Comparison of ENCODE assay signal across 12 cellular contexts in the genomic region with DNA sequence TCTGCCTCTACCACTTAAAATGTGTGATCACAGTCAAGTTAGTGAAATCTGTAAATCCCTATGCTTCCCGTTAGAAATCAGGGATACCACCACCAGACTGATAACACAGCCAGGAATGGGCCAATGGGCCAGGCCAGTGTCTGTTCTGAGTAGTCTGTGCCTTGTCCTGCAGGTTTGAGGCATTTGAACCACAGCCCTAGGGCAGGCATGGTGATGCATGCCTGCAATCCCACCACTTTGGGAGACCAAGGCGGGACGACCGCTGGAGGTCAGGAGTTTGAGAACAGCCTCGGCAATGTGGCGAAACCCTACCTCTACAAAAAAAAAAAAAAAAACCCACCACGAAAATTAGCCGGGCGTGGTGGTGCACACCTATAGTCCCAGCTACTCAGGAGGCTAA. TPM values are rescaled to one million over a fixed set of nuclear protein-coding genes. Genes with fewer than 3 reads are reported as not detected.
DNase-seq lines count a peak whose midpoint lies in the region; ATAC-seq, FAIRE-seq and TF ChIP-seq lines count a peak whose summit lies in the region.
"Had no signal": no experiment of that assay in that cellular context is flagged by ENCODE, and none has a peak within 500 bp of the region (broad histone marks: within the 10 kb centered on the region; RNA-seq: fewer than 3 reads in every experiment).

No MANE protein-coding gene starts in this region.

- no peak for TF ChIP-seq RAD21 in HepG2 (CRISPR knock-in tag; IDR thresholded peaks at IDR 0.05)

- CTCF ChIA-PET in HepG2 (lab: Yijun Ruan, JAX; ENCODE audit: low intra/inter-chr PET ratio, low total read pairs), result interaction anchor here (2.4 kb wide), 1 partner anchor 16 kb away, joined by 10 read pairs; no protein-coding TSS in a partner anchor

- TF ChIP-seq POLR2A in HepG2 (IDR thresholded peaks at IDR 0.05; ENCODE audit: insufficient read depth in 1 of 2, low read depth in 2 of 2, low read length in 2 of 2), result peak in 1 of 2 experiments; percentile 23; a peak in 1 of 4 replicates
- TF ChIP-seq POLR2A in H54 (IDR thresholded peaks at IDR 0.05; ENCODE audit: low read depth, low read length), result no peak

- H3K27ac ChIP-seq in right cardiac atrium (ENCODE audit: low read length) (no peak overlapping the region), RWPE2 (ENCODE audit: poor library complexity, severe bottlenecking) (peak overlapping the region; percentile 100), HepG2 (ENCODE audit: extremely low read length, insufficient read depth, low read length) (no peak overlapping the region), thymus (ENCODE audit: low read depth) (peak overlapping the region; percentile 53)
- H3K27ac ChIP-seq: neutrophil had no signal

- H3K27me3 ChIP-seq in right cardiac atrium (ENCODE audit: control insufficient read depth, insufficient read depth), result no peaks in the 10 kb centered on the region
- H3K27me3 ChIP-seq in RWPE2 (ENCODE audit: insufficient read depth, poor library complexity, severe bottlenecking), result no peaks in the 10 kb centered on the region
- no peaks in the 10 kb centered on the region for H3K27me3 ChIP-seq in HepG2 (ENCODE audit: control insufficient read depth in 1 of 2, insufficient read depth in 2 of 2, low read length in 2 of 2)
- no peaks in the 10 kb centered on the region for H3K27me3 ChIP-seq in thymus (ENCODE audit: control insufficient read depth, insufficient read depth)

- FAIRE-seq in HepG2 (lab: Jason Lieb, UNC) (no peak), D721Med (lab: Jason Lieb, UNC) (no peak), H54 (lab: Jason Lieb, UNC) (no peak)

- no peak overlapping the region for H3K9ac ChIP-seq in HepG2 (ENCODE audit: insufficient read depth, low read depth, low read length)

- intact Hi-C loops in left cardiac atrium (cut with DNase I) (loop anchor here in 1 of 2 donors (5.0 kb wide), 1 partner anchor 161 kb away; no protein-coding TSS in a partner anchor), right cardiac atrium (cut with DNase I) (loop anchor here in 1 of 4 donors (10.0 kb wide), 1 partner anchor 134 kb away; no protein-coding TSS in a partner anchor), HepG2 (cut with micrococcal nuclease; ENCODE audit: unreplicated experiment) (no loop called here)

- TF ChIP-seq CTCF in RWPE2 (IDR thresholded peaks at IDR 0.05; ENCODE audit: poor library complexity, severe bottlenecking) (no peak), HepG2 (CRISPR knock-in tag; IDR thresholded peaks at IDR 0.05) (no peak), D721Med (IDR thresholded peaks at IDR 0.05; ENCODE audit: insufficient read depth, missing control alignments) (no peak)

- in situ Hi-C loops in HepG2 (cut with HindIII; ENCODE audit: extremely low pct_ligation_motif_present, low pct_unique_long_range_greater_than_20kb), result loop anchor here (5.0 kb wide), 1 partner anchor 161 kb away; no protein-coding TSS in a partner anchor

- H3K9me3 ChIP-seq in right cardiac atrium (ENCODE audit: control insufficient read depth, low read length), result no peaks in the 10 kb centered on the region
- H3K9me3 ChIP-seq in RWPE2 (ENCODE audit: severe bottlenecking), result no peaks in the 10 kb centered on the region
- no peaks in the 10 kb centered on the region for H3K9me3 ChIP-seq in HepG2 (ENCODE audit: low read length)
- H3K9me3 ChIP-seq in thymus (ENCODE audit: control insufficient read depth), result no peaks in the 10 kb centered on the region
- H3K9me3 ChIP-seq: neutrophil had no signal

- peaks cover 13% of the 10 kb centered on the region; the same call in 1 of the 2 replicates for H4K20me1 ChIP-seq in HepG2 (ENCODE audit: insufficient read depth, low read length)

- H3K36me3 ChIP-seq in RWPE2 (ENCODE audit: low read depth) (peaks cover 52% of the 10 kb centered on the region), HepG2 (replicated peaks in 1 of 2; ENCODE audit: control insufficient read depth in 1 of 2, insufficient read depth in 2 of 2, low read length in 2 of 2) (peaks cover 10 to 51% of the 10 kb centered on the region in 2 experiments), thymus (ENCODE audit: control insufficient read depth, insufficient read depth) (peaks cover 37% of the 10 kb centered on the region)

- no peak overlapping the region for H2AFZ ChIP-seq in HepG2 (ENCODE audit: low read length)

- no peak overlapping the region for H3K4me2 ChIP-seq in HepG2 (ENCODE audit: low read depth, low read length)

- BruUV-seq in HepG2 (replicated peaks; lab: Mats Ljungman, UMichigan), result no TSS peak

- no peak overlapping the region for H3K4me3 ChIP-seq in right cardiac atrium (ENCODE audit: low read length)
- no peak overlapping the region for H3K4me3 ChIP-seq in RWPE2 (ENCODE audit: severe bottlenecking)
- no peak overlapping the region for H3K4me3 ChIP-seq in HepG2 (replicated peaks in 1 of 3; ENCODE audit: insufficient read depth in 1 of 3, low read depth in 2 of 3, low read length in 3 of 3)
- H3K4me3 ChIP-seq in thymus (ENCODE audit: low read length), result no peak overlapping the region

- POLR2A ChIA-PET in HepG2 (lab: Yijun Ruan, JAX), result interaction anchor here (0.7 to 1.6 kb wide), 5 partner anchors 12 to 60 kb away, joined by 3 to 5 read pairs (median 3); a partner anchor contains a TSS

- H3K4me1 ChIP-seq in right cardiac atrium (ENCODE audit: control insufficient read depth, insufficient read depth, low read length) (peaks cover 34% of the 10 kb centered on the region), RWPE2 (ENCODE audit: insufficient read depth, poor library complexity, severe bottlenecking) (peaks cover 68% of the 10 kb centered on the region), HepG2 (ENCODE audit: insufficient read depth, low read length) (peaks cover 70% of the 10 kb centered on the region), thymus (ENCODE audit: control insufficient read depth, insufficient read depth, low read length) (peaks cover 31% of the 10 kb centered on the region)

- 87% methylated on average over 9 of the region's 9 CpGs for WGBS in right cardiac atrium
- 98% methylated on average over 9 of the region's 9 CpGs for WGBS in HepG2 (ENCODE audit: low lambda C conversion rate)
- 95% methylated on average over 9 of the region's 9 CpGs for WGBS in thymus

- DNase-seq in left cardiac atrium (peak; percentile 21), right cardiac atrium (no peak), RWPE2 (ENCODE audit: low spot score) (no peak), HepG2 (ENCODE audit: low spot score) (no peak), D721Med (ENCODE audit: insufficient read length, low spot score) (no peak), H54 (ENCODE audit: insufficient read length, low spot score) (no peak), COLO829 (ENCODE audit: low spot score) (no peak)
- DNase-seq: dermis blood vessel endothelial cell, foreskin melanocyte, NCI-H526 had no signal

- ATAC-seq in left cardiac atrium, result no peak
- ATAC-seq in right cardiac atrium, result no peak
- ATAC-seq in RWPE2 (ENCODE audit: low read depth), result no peak
- ATAC-seq in HepG2, result no peak

- peaks cover 3% of the 10 kb centered on the region for H3K79me2 ChIP-seq in HepG2 (ENCODE audit: insufficient read depth, low read length)

- TF ChIP-seq EP300 in HepG2 (IDR thresholded peaks at IDR 0.05; ENCODE audit: low read depth in 2 of 2, low read length in 2 of 2) (no peak), HepG2 (CRISPR knock-in tag; IDR thresholded peaks at IDR 0.05; ENCODE audit: borderline replicate concordance) (no peak)

RNA-seq across cellular contexts. Expression of a gene that starts 12.1 kb away (rescaled TPM):
- total RNA-seq in left cardiac atrium (100 to 1,000 TPM; 329 to 404 TPM), right cardiac atrium (100 to 1,000 TPM; 289 to 371 (median 320) TPM), HepG2 (2016; rRNA removed; fragmentation: Illumina TruSeq; extraction: Trizol) (25.0 and 40.6 TPM in 2 replicates)
- polyA plus RNA-seq in right cardiac atrium (78.1 TPM), HepG2 (2011; rRNA removed) (22.8 and 23.4 TPM in 2 replicates), thymus (35.8 TPM)
- total RNA-seq in HepG2 (2016; cell fraction: cytosol; rRNA removed; fragmentation: Illumina TruSeq; extraction: Trizol; ENCODE audit: low read depth), result 2.9 and 3.7 TPM in 2 replicates
- total RNA-seq in HepG2 (2016; cell fraction: insoluble cytoplasmic fraction; rRNA removed; fragmentation: Illumina TruSeq; extraction: Trizol), result 23.2 and 34.7 TPM in 2 replicates
- 6.6 and 7.4 TPM in 2 replicates for total RNA-seq in HepG2 (2016; cell fraction: membrane; rRNA removed; fragmentation: Illumina TruSeq; extraction: Trizol)
- total RNA-seq in HepG2 (2016; cell fraction: nucleus; rRNA removed; fragmentation: Illumina TruSeq; extraction: Trizol), result 76.4 and 80.4 TPM in 2 replicates
- polyA plus RNA-seq in HepG2 (2011; cell fraction: cytosol; rRNA removed), result 14.7 and 20.1 TPM in 2 replicates
- polyA plus RNA-seq in HepG2 (2011; cell fraction: nucleus; rRNA removed), result 57.1 and 57.5 TPM in 2 replicates
- 55.5 and 61.9 TPM in 2 replicates for polyA plus RNA-seq in HepG2 (2012)
- 0.98 and 1.1 TPM in 2 replicates for polyA plus RNA-seq in HepG2 (2016; cell fraction: cytosol; fragmentation: Illumina TruSeq; extraction: Trizol; ENCODE audit: low read depth)
- polyA plus RNA-seq in HepG2 (2016; cell fraction: insoluble cytoplasmic fraction; fragmentation: Illumina TruSeq; extraction: Trizol; ENCODE audit: low read depth), result 11.6 and 12.9 TPM in 2 replicates
- 2.0 and 2.1 TPM in 2 replicates for polyA plus RNA-seq in HepG2 (2016; cell fraction: membrane; fragmentation: Illumina TruSeq; extraction: Trizol; ENCODE audit: low read depth)
- 33.5 and 38.4 TPM in 2 replicates for polyA plus RNA-seq in HepG2 (2016; cell fraction: nucleus; fragmentation: Illumina TruSeq; extraction: Trizol; ENCODE audit: insufficient read depth, low read depth)
- polyA minus RNA-seq in HepG2 (2011; rRNA and poly(A)+ RNA removed; ENCODE audit: low replicate concordance), result 99.6 and 234 TPM in 2 replicates
- 122 and 157 TPM in 2 replicates for polyA minus RNA-seq in HepG2 (2011; cell fraction: cytosol; rRNA and poly(A)+ RNA removed)
- polyA minus RNA-seq in HepG2 (2011; cell fraction: nucleus; rRNA and poly(A)+ RNA removed), result 192 and 213 TPM in 2 replicates

RNA-seq across cellular contexts. Expression of a gene that starts 15.0 kb away (rescaled TPM):
- total RNA-seq in left cardiac atrium (100 to 1,000 TPM; 833 to 894 TPM), right cardiac atrium (1,000 to 10,000 TPM in 1 of 4 donors, 100 to 1,000 TPM in 3; 807 to 1,060 (median 897) TPM), HepG2 (2016; rRNA removed; fragmentation: Illumina TruSeq; extraction: Trizol) (1,787 and 2,092 TPM in 2 replicates)
- polyA plus RNA-seq in right cardiac atrium (770 TPM), HepG2 (2011; rRNA removed) (1,819 and 2,144 TPM in 2 replicates), thymus (1,365 TPM)
- total RNA-seq in HepG2 (2016; cell fraction: cytosol; rRNA removed; fragmentation: Illumina TruSeq; extraction: Trizol; ENCODE audit: low read depth), result 2,019 and 2,497 TPM in 2 replicates
- 1,856 and 2,038 TPM in 2 replicates for total RNA-seq in HepG2 (2016; cell fraction: insoluble cytoplasmic fraction; rRNA removed; fragmentation: Illumina TruSeq; extraction: Trizol)
- total RNA-seq in HepG2 (2016; cell fraction: membrane; rRNA removed; fragmentation: Illumina TruSeq; extraction: Trizol), result 4,333 and 4,899 TPM in 2 replicates
- total RNA-seq in HepG2 (2016; cell fraction: nucleus; rRNA removed; fragmentation: Illumina TruSeq; extraction: Trizol), result 776 and 846 TPM in 2 replicates
- polyA plus RNA-seq in HepG2 (2011; cell fraction: cytosol; rRNA removed), result 2,392 and 2,528 TPM in 2 replicates
- 525 and 588 TPM in 2 replicates for polyA plus RNA-seq in HepG2 (2011; cell fraction: nucleus; rRNA removed)
- polyA plus RNA-seq in HepG2 (2012), result 1,720 and 1,805 TPM in 2 replicates
- 2,631 and 2,980 TPM in 2 replicates for polyA plus RNA-seq in HepG2 (2016; cell fraction: cytosol; fragmentation: Illumina TruSeq; extraction: Trizol; ENCODE audit: low read depth)
- polyA plus RNA-seq in HepG2 (2016; cell fraction: insoluble cytoplasmic fraction; fragmentation: Illumina TruSeq; extraction: Trizol; ENCODE audit: low read depth), result 2,163 and 2,164 TPM in 2 replicates
- 4,391 and 4,816 TPM in 2 replicates for polyA plus RNA-seq in HepG2 (2016; cell fraction: membrane; fragmentation: Illumina TruSeq; extraction: Trizol; ENCODE audit: low read depth)
- 1,221 and 1,290 TPM in 2 replicates for polyA plus RNA-seq in HepG2 (2016; cell fraction: nucleus; fragmentation: Illumina TruSeq; extraction: Trizol; ENCODE audit: insufficient read depth, low read depth)
- polyA minus RNA-seq in HepG2 (2011; rRNA and poly(A)+ RNA removed; ENCODE audit: low replicate concordance), result 1,467 and 2,851 TPM in 2 replicates
- polyA minus RNA-seq in HepG2 (2011; cell fraction: cytosol; rRNA and poly(A)+ RNA removed), result 835 and 903 TPM in 2 replicates
- 177 and 251 TPM in 2 replicates for polyA minus RNA-seq in HepG2 (2011; cell fraction: nucleus; rRNA and poly(A)+ RNA removed)

RNA-seq across cellular contexts. Expression of a gene that starts 32.7 kb away (rescaled TPM):
- total RNA-seq in left cardiac atrium (10 to 100 TPM in 1 of 2 donors, 1 to 10 TPM in 1; 9.6 to 11.5 TPM), right cardiac atrium (10 to 100 TPM in 3 of 4 donors, 1 to 10 TPM in 1; 8.0 to 15.3 (median 11.5) TPM), HepG2 (2016; rRNA removed; fragmentation: Illumina TruSeq; extraction: Trizol) (8.5 and 9.7 TPM in 2 replicates)
- polyA plus RNA-seq in right cardiac atrium (10.7 TPM), HepG2 (2011; rRNA removed) (14.3 and 17.5 TPM in 2 replicates), thymus (25.3 TPM)
- total RNA-seq in HepG2 (2016; cell fraction: cytosol; rRNA removed; fragmentation: Illumina TruSeq; extraction: Trizol; ENCODE audit: low read depth), result 2.2 and 4.6 TPM in 2 replicates
- 6.9 and 10.1 TPM in 2 replicates for total RNA-seq in HepG2 (2016; cell fraction: insoluble cytoplasmic fraction; rRNA removed; fragmentation: Illumina TruSeq; extraction: Trizol)
- total RNA-seq in HepG2 (2016; cell fraction: membrane; rRNA removed; fragmentation: Illumina TruSeq; extraction: Trizol), result 3.7 and 6.0 TPM in 2 replicates
- 8.1 and 9.3 TPM in 2 replicates for total RNA-seq in HepG2 (2016; cell fraction: nucleus; rRNA removed; fragmentation: Illumina TruSeq; extraction: Trizol)
- 6.3 and 8.4 TPM in 2 replicates for polyA plus RNA-seq in HepG2 (2011; cell fraction: cytosol; rRNA removed)
- 43.5 and 52.1 TPM in 2 replicates for polyA plus RNA-seq in HepG2 (2011; cell fraction: nucleus; rRNA removed)
- polyA plus RNA-seq in HepG2 (2012), result 13.1 and 14.1 TPM in 2 replicates
- polyA plus RNA-seq in HepG2 (2016; cell fraction: cytosol; fragmentation: Illumina TruSeq; extraction: Trizol; ENCODE audit: low read depth), result 2.4 and 2.7 TPM in 2 replicates
- polyA plus RNA-seq in HepG2 (2016; cell fraction: insoluble cytoplasmic fraction; fragmentation: Illumina TruSeq; extraction: Trizol; ENCODE audit: low read depth), result 7.0 and 9.3 TPM in 2 replicates
- 3.7 and 4.0 TPM in 2 replicates for polyA plus RNA-seq in HepG2 (2016; cell fraction: membrane; fragmentation: Illumina TruSeq; extraction: Trizol; ENCODE audit: low read depth)
- polyA plus RNA-seq in HepG2 (2016; cell fraction: nucleus; fragmentation: Illumina TruSeq; extraction: Trizol; ENCODE audit: insufficient read depth, low read depth), result 25.7 TPM in 2 replicates
- 12.6 and 15.7 TPM in 2 replicates for polyA minus RNA-seq in HepG2 (2011; rRNA and poly(A)+ RNA removed; ENCODE audit: low replicate concordance)
- 4.7 and 8.8 TPM in 2 replicates for polyA minus RNA-seq in HepG2 (2011; cell fraction: cytosol; rRNA and poly(A)+ RNA removed)
- polyA minus RNA-seq in HepG2 (2011; cell fraction: nucleus; rRNA and poly(A)+ RNA removed), result 3.9 and 9.4 TPM in 2 replicates

RNA-seq across cellular contexts. Expression of a gene that starts 43.0 kb away (rescaled TPM):
- total RNA-seq in left cardiac atrium (10 to 100 TPM; 38.1 to 60.6 TPM), right cardiac atrium (10 to 100 TPM; 34.8 to 47.6 (median 38.3) TPM), HepG2 (2016; rRNA removed; fragmentation: Illumina TruSeq; extraction: Trizol) (58.1 and 70.0 TPM in 2 replicates)
- polyA plus RNA-seq in right cardiac atrium (24.1 TPM), HepG2 (2011; rRNA removed) (14.0 and 16.8 TPM in 2 replicates), thymus (79.3 TPM)
- total RNA-seq in HepG2 (2016; cell fraction: cytosol; rRNA removed; fragmentation: Illumina TruSeq; extraction: Trizol; ENCODE audit: low read depth), result 7.1 and 9.5 TPM in 2 replicates
- total RNA-seq in HepG2 (2016; cell fraction: insoluble cytoplasmic fraction; rRNA removed; fragmentation: Illumina TruSeq; extraction: Trizol), result 50.7 and 71.8 TPM in 2 replicates
- total RNA-seq in HepG2 (2016; cell fraction: membrane; rRNA removed; fragmentation: Illumina TruSeq; extraction: Trizol), result 25.5 and 28.8 TPM in 2 replicates
- 47.0 and 57.9 TPM in 2 replicates for total RNA-seq in HepG2 (2016; cell fraction: nucleus; rRNA removed; fragmentation: Illumina TruSeq; extraction: Trizol)
- 9.2 and 10.6 TPM in 2 replicates for polyA plus RNA-seq in HepG2 (2011; cell fraction: cytosol; rRNA removed)
- 53.6 and 67.6 TPM in 2 replicates for polyA plus RNA-seq in HepG2 (2011; cell fraction: nucleus; rRNA removed)
- 30.7 and 30.9 TPM in 2 replicates for polyA plus RNA-seq in HepG2 (2012)
- 4.0 and 4.5 TPM in 2 replicates for polyA plus RNA-seq in HepG2 (2016; cell fraction: cytosol; fragmentation: Illumina TruSeq; extraction: Trizol; ENCODE audit: low read depth)
- 47.2 and 53.8 TPM in 2 replicates for polyA plus RNA-seq in HepG2 (2016; cell fraction: insoluble cytoplasmic fraction; fragmentation: Illumina TruSeq; extraction: Trizol; ENCODE audit: low read depth)
- 12.6 and 14.0 TPM in 2 replicates for polyA plus RNA-seq in HepG2 (2016; cell fraction: membrane; fragmentation: Illumina TruSeq; extraction: Trizol; ENCODE audit: low read depth)
- polyA plus RNA-seq in HepG2 (2016; cell fraction: nucleus; fragmentation: Illumina TruSeq; extraction: Trizol; ENCODE audit: insufficient read depth, low read depth), result 121 and 126 TPM in 2 replicates
- 21.5 and 102 TPM in 2 replicates for polyA minus RNA-seq in HepG2 (2011; rRNA and poly(A)+ RNA removed; ENCODE audit: low replicate concordance)
- polyA minus RNA-seq in HepG2 (2011; cell fraction: cytosol; rRNA and poly(A)+ RNA removed), result 11.9 and 14.7 TPM in 2 replicates
- 37.2 and 50.7 TPM in 2 replicates for polyA minus RNA-seq in HepG2 (2011; cell fraction: nucleus; rRNA and poly(A)+ RNA removed)

RNA-seq across cellular contexts. Expression of a gene that starts 53.9 kb away (rescaled TPM):
- total RNA-seq in left cardiac atrium, result 10 to 100 TPM; 29.1 to 46.8 TPM
- total RNA-seq in right cardiac atrium, result 10 to 100 TPM; 23.5 to 33.3 (median 26.7) TPM
- polyA plus RNA-seq in right cardiac atrium, result 23.9 TPM
- total RNA-seq in HepG2 (2016; rRNA removed; fragmentation: Illumina TruSeq; extraction: Trizol), result 4.6 and 10.6 TPM in 2 replicates
- total RNA-seq in HepG2 (2016; cell fraction: cytosol; rRNA removed; fragmentation: Illumina TruSeq; extraction: Trizol; ENCODE audit: low read depth), result 5.0 and 5.5 TPM in 2 replicates
- 4.2 and 9.0 TPM in 2 replicates for total RNA-seq in HepG2 (2016; cell fraction: insoluble cytoplasmic fraction; rRNA removed; fragmentation: Illumina TruSeq; extraction: Trizol)
- 4.8 and 7.0 TPM in 2 replicates for total RNA-seq in HepG2 (2016; cell fraction: membrane; rRNA removed; fragmentation: Illumina TruSeq; extraction: Trizol)
- total RNA-seq in HepG2 (2016; cell fraction: nucleus; rRNA removed; fragmentation: Illumina TruSeq; extraction: Trizol), result 9.2 and 9.5 TPM in 2 replicates
- polyA plus RNA-seq in HepG2 (2011; rRNA removed), result 12.3 and 16.6 TPM in 2 replicates
- 7.8 and 7.9 TPM in 2 replicates for polyA plus RNA-seq in HepG2 (2011; cell fraction: cytosol; rRNA removed)
- polyA plus RNA-seq in HepG2 (2011; cell fraction: nucleus; rRNA removed), result 105 and 119 TPM in 2 replicates
- polyA plus RNA-seq in HepG2 (2012), result 14.9 and 16.7 TPM in 2 replicates
- polyA plus RNA-seq in HepG2 (2016; cell fraction: cytosol; fragmentation: Illumina TruSeq; extraction: Trizol; ENCODE audit: low read depth), result 1.3 and 2.0 TPM in 2 replicates
- 6.5 and 7.1 TPM in 2 replicates for polyA plus RNA-seq in HepG2 (2016; cell fraction: insoluble cytoplasmic fraction; fragmentation: Illumina TruSeq; extraction: Trizol; ENCODE audit: low read depth)
- polyA plus RNA-seq in HepG2 (2016; cell fraction: membrane; fragmentation: Illumina TruSeq; extraction: Trizol; ENCODE audit: low read depth), result 2.2 and 2.5 TPM in 2 replicates
- 33.3 and 38.2 TPM in 2 replicates for polyA plus RNA-seq in HepG2 (2016; cell fraction: nucleus; fragmentation: Illumina TruSeq; extraction: Trizol; ENCODE audit: insufficient read depth, low read depth)
- polyA minus RNA-seq in HepG2 (2011; rRNA and poly(A)+ RNA removed; ENCODE audit: low replicate concordance), result 14.6 and 43.9 TPM in 2 replicates
- polyA minus RNA-seq in HepG2 (2011; cell fraction: cytosol; rRNA and poly(A)+ RNA removed), result 3.8 and 6.3 TPM in 2 replicates
- polyA minus RNA-seq in HepG2 (2011; cell fraction: nucleus; rRNA and poly(A)+ RNA removed), result 11.2 and 14.0 TPM in 2 replicates
- polyA plus RNA-seq in thymus, result 99.3 TPM

Comparison
In these comparisons a context has a peak if more than half of its experiments do, and no peak if none do; other contexts are left out.
1. H3K27ac ChIP-seq: peak in RWPE2 (single experiment) and thymus (single experiment); none in right cardiac atrium (single experiment) and HepG2 (single experiment).